ENCODE assay signal across 18 cellular contexts in genomic region chr19:47422417-47423163, GRCh38. TPM values are rescaled to one million over a fixed set of nuclear protein-coding genes. Genes with fewer than 3 reads are reported as not detected.
A peak's percentile ranks its signal among the peaks of the same experiment; 100 is the strongest.
DNase-seq lines count a peak whose midpoint lies in the region; ATAC-seq and TF ChIP-seq lines count a peak whose summit lies in the region.
"Had no signal": no experiment of that assay in that cellular context is flagged by ENCODE, and none has a peak within 500 bp of the region (broad histone marks: within the 10 kb centered on the region; RNA-seq: fewer than 3 reads in every experiment).

No MANE protein-coding gene starts in this region.

- no peaks in the 10 kb centered on the region for H3K36me3 Mint-ChIP-seq in progenitor cell of endocrine pancreas (ENCODE audit: insufficient read depth)

- DNase-seq in SJCRH30 (no peak), progenitor cell of endocrine pancreas (ENCODE audit: low spot score, unreplicated experiment) (no peak), NCI-H1092 treated with DMSO at 0.1 percent for 48 hours (lab: John Stamatoyannopoulos, UW) (no peak), NCI-H2029 treated with DMSO at 0.1 percent for 48 hours (lab: John Stamatoyannopoulos, UW) (no peak)
- DNase-seq in stimulated activated naive CD8-positive, alpha-beta T cell treated with anti-CD3 and anti-CD28 coated beads, Interleukin-15, amount 100 ng/mL, for 72 hours: no peak
- DNase-seq: activated CD4-positive, CD25-positive, alpha-beta regulatory T cell treated with anti-CD3 and anti-CD28 coated beads, Interleukin-2, amount 50 U/mL, for 72 hours; central memory CD4-positive, alpha-beta T cell; GOT3; Kasumi-1; NCI-H774 had no signal

- TF ChIP-seq CTCF in progenitor cell of endocrine pancreas (IDR thresholded peaks at IDR 0.05; ENCODE audit: unreplicated experiment): no peak

- H3K4me3 Mint-ChIP-seq in progenitor cell of endocrine pancreas (ENCODE audit: low read depth): peak overlapping the region; percentile 61
- no peak overlapping the region for H3K4me3 Mint-ChIP-seq in stimulated activated naive CD8-positive, alpha-beta T cell treated with anti-CD3 and anti-CD28 coated beads, Interleukin-15, amount 100 ng/mL, for 72 hours
- H3K4me3 Mint-ChIP-seq: T-helper 2 cell treated with Interferon-gamma antibody and Interleukin-4, amounts not matched to agents 5 μg/mL and 100 μg/mL, for 36 hours had no signal

- no peak for ATAC-seq in stimulated activated naive CD8-positive, alpha-beta T cell treated with anti-CD3 and anti-CD28 coated beads, Interleukin-15, amount 100 ng/mL, for 72 hours

- H3K36me3 ChIP-seq in ES-I3 (ENCODE audit: insufficient read depth, low read length) (no peaks in the 10 kb centered on the region), SJCRH30 (no peaks in the 10 kb centered on the region), iPS-18a (ENCODE audit: control insufficient read depth, low read depth, low read length) (no peaks in the 10 kb centered on the region)
- H3K36me3 ChIP-seq: SJSA1 had no signal

- peak overlapping the region; percentile 38 for H3K4me3 ChIP-seq in SJCRH30
- H3K4me3 ChIP-seq in iPS-18a (ENCODE audit: low read length): peak overlapping the region; percentile 61
- H3K4me3 ChIP-seq: SJSA1 had no signal

- peaks cover 66% of the 10 kb centered on the region for H3K27me3 Mint-ChIP-seq in progenitor cell of endocrine pancreas
- H3K27me3 Mint-ChIP-seq in stimulated activated naive CD8-positive, alpha-beta T cell treated with anti-CD3 and anti-CD28 coated beads, Interleukin-15, amount 100 ng/mL, for 72 hours: peaks cover 86% of the 10 kb centered on the region

- H3K27me3 ChIP-seq in SJCRH30 (peaks cover 24% of the 10 kb centered on the region), iPS-18a (ENCODE audit: control insufficient read depth, insufficient read depth, low read length) (peaks cover 65% of the 10 kb centered on the region)

- H3K4me1 ChIP-seq in ES-I3 (ENCODE audit: insufficient read depth, low read length) (peaks cover 25% of the 10 kb centered on the region), SJCRH30 (peaks cover 23% of the 10 kb centered on the region), iPS-18a (ENCODE audit: control insufficient read depth, low read depth, low read length) (peaks cover 22% of the 10 kb centered on the region)

- no peak overlapping the region; the same call in 1 of the 2 replicates for H3K27ac ChIP-seq in SJCRH30
- H3K27ac ChIP-seq in iPS-18a (ENCODE audit: low read length): no peak overlapping the region
- H3K27ac ChIP-seq: C4-2B, SJSA1 had no signal

- H3K9me3 Mint-ChIP-seq in progenitor cell of endocrine pancreas (ENCODE audit: low read depth): no peaks in the 10 kb centered on the region
- no peaks in the 10 kb centered on the region for H3K9me3 Mint-ChIP-seq in stimulated activated naive CD8-positive, alpha-beta T cell treated with anti-CD3 and anti-CD28 coated beads, Interleukin-15, amount 100 ng/mL, for 72 hours
- H3K9me3 Mint-ChIP-seq: activated T-helper 2 cell treated with anti-CD3 and anti-CD28 coated beads, Interferon-gamma antibody, Interleukin-2, Interleukin-4, amounts not matched to agents 10 μg/mL and 5 μg/mL and 100 μg/mL, durations not matched to agents 14 hours and 24 hours and 36 hours; T-helper 2 cell treated with Interferon-gamma antibody and Interleukin-4, amounts not matched to agents 5 μg/mL and 100 μg/mL, for 36 hours had no signal

- H3K27ac Mint-ChIP-seq in progenitor cell of endocrine pancreas: peak overlapping the region; percentile 81
- H3K27ac Mint-ChIP-seq in stimulated activated naive CD8-positive, alpha-beta T cell treated with anti-CD3 and anti-CD28 coated beads, Interleukin-15, amount 100 ng/mL, for 72 hours: peak overlapping the region in 1 of 2 donors; percentile 34
- H3K27ac Mint-ChIP-seq: activated T-helper 2 cell treated with anti-CD3 and anti-CD28 coated beads, Interferon-gamma antibody, Interleukin-2, Interleukin-4, amounts not matched to agents 10 μg/mL and 5 μg/mL and 100 μg/mL, durations not matched to agents 14 hours and 24 hours and 36 hours; T-helper 2 cell treated with Interferon-gamma antibody and Interleukin-4, amounts not matched to agents 5 μg/mL and 100 μg/mL, for 36 hours had no signal

- H3K4me1 Mint-ChIP-seq in progenitor cell of endocrine pancreas (ENCODE audit: low read depth): peaks cover 19% of the 10 kb centered on the region
- peaks cover 41% of the 10 kb centered on the region for H3K4me1 Mint-ChIP-seq in stimulated activated naive CD8-positive, alpha-beta T cell treated with anti-CD3 and anti-CD28 coated beads, Interleukin-15, amount 100 ng/mL, for 72 hours

- no peaks in the 10 kb centered on the region for H3K9me3 ChIP-seq in ES-I3 (ENCODE audit: control insufficient read depth, insufficient read depth, low read length)
- H3K9me3 ChIP-seq in SJCRH30 (replicated peaks): no peaks in the 10 kb centered on the region
- no peaks in the 10 kb centered on the region for H3K9me3 ChIP-seq in iPS-18a (ENCODE audit: control insufficient read depth, low read depth, low read length)
- H3K9me3 ChIP-seq: SJSA1 had no signal

- H3K9ac ChIP-seq in ES-I3 (ENCODE audit: low read depth, low read length) (peak overlapping the region; percentile 48; the same call in 1 of the 2 replicates), iPS-18a (ENCODE audit: low read length) (no peak overlapping the region)

RNA-seq across cellular contexts. Expression of gene MEIS3, which starts 3.3 kb away (rescaled TPM):
- total RNA-seq in SJCRH30 (2014; rRNA removed; shearing (Covaris generic)): 15.9 and 16.2 TPM in 2 replicates
- total RNA-seq in progenitor cell of endocrine pancreas: 25.5 and 30.8 TPM in 2 replicates

RNA-seq across cellular contexts. Expression of gene SLC8A2, which starts 49.1 kb away (rescaled TPM):
- total RNA-seq in SJCRH30 (2014; rRNA removed; shearing (Covaris generic)): 0.10 TPM in 1 of 2 replicates, not detected in the other
- total RNA-seq in progenitor cell of endocrine pancreas: 1.2 and 1.4 TPM in 2 replicates
- total RNA-seq: activated T-helper 2 cell treated with anti-CD3 and anti-CD28 coated beads, Interferon-gamma antibody, Interleukin-2, Interleukin-4, amounts not matched to agents 10 μg/mL and 5 μg/mL and 100 μg/mL, durations not matched to agents 14 hours and 24 hours and 36 hours; glomerular endothelial cell; pulmonary artery endothelial cell; SJSA1 had no signal
